In the genomic region with DNA sequence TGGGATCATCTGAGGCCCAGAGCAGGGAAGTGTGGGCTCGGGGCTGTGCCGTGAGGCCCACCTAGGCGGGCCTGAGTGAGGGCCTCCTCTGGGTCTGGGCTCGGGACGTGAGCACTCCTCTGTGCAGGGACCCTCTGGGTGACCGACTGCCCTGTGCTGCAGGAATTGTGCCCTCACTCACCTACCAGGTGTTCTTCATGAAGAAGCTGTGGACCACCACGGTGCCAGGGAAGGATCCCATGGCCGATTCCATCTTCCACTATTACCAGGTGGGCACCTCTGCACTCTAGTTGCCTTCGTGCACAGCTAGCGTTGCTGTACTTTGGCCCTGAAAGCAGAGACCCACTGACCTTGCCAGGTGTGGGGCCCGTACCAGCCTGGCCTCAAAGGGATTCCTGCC, we compare ENCODE assay signal across 17 cellular contexts.
DNase-seq lines count a peak whose midpoint lies in the region; ATAC-seq and TF ChIP-seq lines count a peak whose summit lies in the region.
"Had no signal": no experiment of that assay in that cellular context is flagged by ENCODE, and none has a peak within 500 bp of the region (broad histone marks: within the 10 kb centered on the region; RNA-seq: fewer than 3 reads in every experiment).

No MANE protein-coding gene starts in this region.

- H3K36me3 ChIP-seq in neuronal stem cell (replicated peaks in 1 of 2; ENCODE audit: control insufficient read depth in 2 of 2, insufficient read depth in 2 of 2, low read length in 2 of 2) (no peaks in the 10 kb centered on the region), upper lobe of right lung (no peaks in the 10 kb centered on the region)

- peak overlapping the region; percentile 28 for H3K14ac ChIP-seq in neuronal stem cell (ENCODE audit: low read length)

- H2BK5ac ChIP-seq in neuronal stem cell (ENCODE audit: low read length) = peak overlapping the region; percentile 15

- H3K9ac ChIP-seq in neuronal stem cell (ENCODE audit: low read depth, low read length, poor library complexity) = peak overlapping the region; percentile 32

- H3K27me3 ChIP-seq in neuronal stem cell (ENCODE audit: control insufficient read depth in 3 of 3, insufficient read depth in 3 of 3, low read depth in 1 of 3, low read length in 3 of 3) = peaks cover 0 to 13% (median 0%) of the 10 kb centered on the region in 3 experiments
- no peaks in the 10 kb centered on the region for H3K27me3 ChIP-seq in upper lobe of right lung

- no peak overlapping the region for H3K4me3 ChIP-seq in coronary artery
- H3K4me3 ChIP-seq in neuronal stem cell (ENCODE audit: low read length in 2 of 2) = no peak overlapping the region
- H3K4me3 ChIP-seq in upper lobe of right lung = no peak overlapping the region

- peak overlapping the region; percentile 25 for H2AK5ac ChIP-seq in neuronal stem cell (ENCODE audit: low read depth, low read length)

- no peaks in the 10 kb centered on the region for H3K79me1 ChIP-seq in neuronal stem cell (ENCODE audit: low read depth, low read length)

- no peak overlapping the region for H4K91ac ChIP-seq in neuronal stem cell (ENCODE audit: low read depth, low read length, poor library complexity)

- H4K8ac ChIP-seq in neuronal stem cell (ENCODE audit: low read depth, low read length) = no peak overlapping the region

- H3K4me1 ChIP-seq in neuronal stem cell (ENCODE audit: control insufficient read depth in 2 of 2, insufficient read depth in 1 of 2, low read depth in 1 of 2, low read length in 2 of 2) = no peaks in the 10 kb centered on the region
- H3K4me1 ChIP-seq in upper lobe of right lung = no peaks in the 10 kb centered on the region

- no peak overlapping the region for H3K4ac ChIP-seq in neuronal stem cell (ENCODE audit: low read length)

- no peak overlapping the region for H2BK15ac ChIP-seq in neuronal stem cell (ENCODE audit: low read length)

- TF ChIP-seq CTCF in coronary artery (IDR thresholded peaks at IDR 0.05) (no peak), upper lobe of right lung (IDR thresholded peaks at IDR 0.05) (no peak)

- H2BK12ac ChIP-seq in neuronal stem cell (ENCODE audit: low read length) = no peak overlapping the region

- no CpG with 5 or more reads among the region's 11 CpGs for WGBS in neuronal stem cell (ENCODE audit: extremely low coverage in 2 of 2, insufficient read length in 2 of 2, insufficient replicate concordance in 1 of 2), 2 donors

- intact Hi-C loops in cardiac septum (cut with DNase I) = no loop called here
- intact Hi-C loops in left ventricle myocardium superior (cut with micrococcal nuclease) = no loop called here
- intact Hi-C loops in upper lobe of right lung (cut with DNase I) = no loop called here

- peak; percentile 70 for DNase-seq in cardiac septum (ENCODE audit: low spot score)
- DNase-seq in left ventricle myocardium superior = no peak
- DNase-seq in coronary artery (ENCODE audit: low spot score) = peak; percentile 65
- no peak for DNase-seq in neuronal stem cell (ENCODE audit: low spot score)
- peak; percentile 39 for DNase-seq in upper lobe of right lung
- DNase-seq in HT-29 (ENCODE audit: low spot score) = no peak
- no peak for DNase-seq in activated gamma-delta T cell treated with Interleukin-2 at 50 U/mL for 16 hours
- DNase-seq: ACHN; CD4-positive, alpha-beta memory T cell; DMS153; DMS79 treated with DMSO at 0.1 percent for 48 hours; EL; HCEC 1CT; HFFc6 had no signal

- H2BK120ac ChIP-seq in neuronal stem cell (ENCODE audit: low read depth, low read length) = no peak overlapping the region

- H2AFZ ChIP-seq in neuronal stem cell (ENCODE audit: low read length) = no peak overlapping the region

- no peaks in the 10 kb centered on the region for H3K9me3 ChIP-seq in neuronal stem cell (replicated peaks in 1 of 2; ENCODE audit: control insufficient read depth in 2 of 2, insufficient read depth in 1 of 2, low read depth in 1 of 2, low read length in 2 of 2)
- H3K9me3 ChIP-seq in upper lobe of right lung = no peaks in the 10 kb centered on the region

- no peak overlapping the region for H3K18ac ChIP-seq in neuronal stem cell (ENCODE audit: low read length)

- H3K23ac ChIP-seq in neuronal stem cell (ENCODE audit: low read depth, low read length, poor library complexity) = no peak overlapping the region

- ATAC-seq in left ventricle myocardium superior (no peak), upper lobe of right lung (no peak), GM18511 (IDR thresholded peaks at IDR 0.05; ENCODE audit: unreplicated experiment) (no peak)
- ATAC-seq: HepG2 had no signal

- no peak overlapping the region for H3K4me2 ChIP-seq in neuronal stem cell (ENCODE audit: insufficient read depth, low read length, poor library complexity, severe bottlenecking)

- H3K27ac ChIP-seq in coronary artery (no peak overlapping the region), neuronal stem cell (replicated peaks; ENCODE audit: low read length) (no peak overlapping the region), upper lobe of right lung (no peak overlapping the region)
- H3K27ac ChIP-seq: C4-2B had no signal

Comparison
In these comparisons a context has a peak if more than half of its experiments do, and no peak if none do; other contexts are left out.
1. DNase-seq: peak in cardiac septum (single experiment), coronary artery (single experiment) and upper lobe of right lung (single experiment); none in left ventricle myocardium superior (single experiment), neuronal stem cell (single experiment), HT-29 (single experiment) and activated gamma-delta T cell treated with Interleukin-2 at 50 U/mL for 16 hours (single experiment).